ENCODE assay signal across 16 cellular contexts in the genomic region with DNA sequence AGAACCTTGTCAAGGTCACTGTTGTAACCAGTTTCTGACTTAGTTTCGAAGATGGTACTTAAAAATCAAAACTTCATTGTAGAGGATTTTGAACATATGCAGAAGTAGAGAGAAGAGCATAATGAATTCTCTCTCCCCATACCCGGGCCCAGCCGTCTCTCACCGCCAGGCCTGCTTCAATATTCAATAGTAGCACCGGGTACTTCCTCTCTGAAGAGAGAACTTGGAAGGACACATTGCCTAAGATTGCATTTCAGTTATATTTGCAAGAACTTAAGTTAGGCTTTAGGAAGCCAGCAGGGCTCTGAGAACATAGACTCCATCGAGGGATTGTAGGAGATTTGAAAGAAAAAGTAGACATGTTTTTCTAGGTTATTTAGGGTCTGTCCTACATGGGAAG.
"Had no signal": no experiment of that assay in that cellular context is flagged by ENCODE, and none has a peak within 500 bp of the region (broad histone marks: within the 10 kb centered on the region; RNA-seq: fewer than 3 reads in every experiment).

No MANE protein-coding gene starts in this region.

- H3K4me1 ChIP-seq: suprapubic skin had no signal

- H3K27me3 ChIP-seq: adrenal gland, cardiac muscle cell, esophagus muscularis mucosa, suprapubic skin had no signal

- H3K36me3 ChIP-seq: adrenal gland, cardiac muscle cell, esophagus muscularis mucosa, suprapubic skin had no signal

- DNase-seq: activated CD4-positive, alpha-beta memory T cell treated with anti-CD3 and anti-CD28 coated beads, Interleukin-2, amount 10 ng/mL, durations not matched to agents 7 days and 5 days; activated CD4-positive, alpha-beta T cell treated with anti-CD3 and anti-CD28 coated beads for 4 hours; activated effector memory CD4-positive, alpha-beta T cell treated with anti-CD3 and anti-CD28 coated beads, Interleukin-2, amount 50 U/mL, for 16 hours; activated T-cell treated with anti-CD3 and anti-CD28 coated beads, Interleukin-2, amount 50 U/mL, for 4 hours; adrenal gland; effector CD4-positive, alpha-beta T cell; hippocampal formation; kidney; mesendoderm; occipital lobe; small intestine; trophoblast cell had no signal

- H3K27ac ChIP-seq: adrenal gland, cardiac muscle cell, coronary artery, esophagus muscularis mucosa, suprapubic skin had no signal

- H3K4me3 ChIP-seq: adrenal gland, cardiac muscle cell, coronary artery, esophagus muscularis mucosa, suprapubic skin had no signal

- ATAC-seq: activated T-cell treated with anti-CD3 and anti-CD28 coated beads, Interleukin-2, amount 50 U/mL, for 4 hours had no signal

- H3K9me3 ChIP-seq: adrenal gland, esophagus muscularis mucosa, suprapubic skin had no signal
